Comparison of ENCODE assay signal across 8 cellular contexts in genomic region chr16:50806099-50807062, GRCh38.
DNase-seq lines count a peak whose midpoint lies in the region; ATAC-seq and TF ChIP-seq lines count a peak whose summit lies in the region.

No MANE protein-coding gene starts in this region.

- H3K36me3 Mint-ChIP-seq in T-helper 2 cell treated with Interferon-gamma antibody and Interleukin-4, amounts not matched to agents 5 μg/mL and 100 μg/mL, for 36 hours (ENCODE audit: low read depth): no peaks in the 10 kb centered on the region

- DNase-seq in NCI-H1694 (lab: John Stamatoyannopoulos, UW) (peak; percentile 77), astrocyte of the cerebellum (ENCODE audit: low read depth) (peak; percentile 88), hepatocyte (ENCODE audit: low spot score) (peak; percentile 92), renal cortical epithelial cell (ENCODE audit: low read depth) (peak; percentile 83), mesenteric fat pad (ENCODE audit: low spot score) (no peak)
- peak; percentile 79 for DNase-seq in T-helper 2 cell treated with Interferon-gamma antibody and Interleukin-4, amounts not matched to agents 5 μg/mL and 100 μg/mL, for 36 hours (ENCODE audit: low spot score)

- in situ Hi-C loops in astrocyte of the cerebellum (cut with HindIII; ENCODE audit: low sequenced_read_pairs): no loop called here

- peaks cover 13% of the 10 kb centered on the region for H3K4me1 Mint-ChIP-seq in T-helper 2 cell treated with Interferon-gamma antibody and Interleukin-4, amounts not matched to agents 5 μg/mL and 100 μg/mL, for 36 hours (ENCODE audit: low read depth)

- peak overlapping the region; percentile 85 for H3K4me2 ChIP-seq in hepatocyte

- no peaks in the 10 kb centered on the region for H3K36me3 ChIP-seq in hepatocyte (replicated peaks; ENCODE audit: insufficient read depth, low read depth)

- H3K27me3 ChIP-seq in hepatocyte: no peaks in the 10 kb centered on the region

- H3K4me3 Mint-ChIP-seq in T-helper 2 cell treated with Interferon-gamma antibody and Interleukin-4, amounts not matched to agents 5 μg/mL and 100 μg/mL, for 36 hours: peak overlapping the region; percentile 79

- peak overlapping the region; percentile 26 for H3K4me3 ChIP-seq in astrocyte of the cerebellum (ENCODE audit: low read depth, low read length)
- peak overlapping the region; percentile 21 for H3K4me3 ChIP-seq in hepatocyte

- H3K9me3 Mint-ChIP-seq in T-helper 2 cell treated with Interferon-gamma antibody and Interleukin-4, amounts not matched to agents 5 μg/mL and 100 μg/mL, for 36 hours: no peaks in the 10 kb centered on the region

- ATAC-seq in GM18498 (IDR thresholded peaks at IDR 0.05; ENCODE audit: unreplicated experiment): peak; percentile 87
- peak; percentile 93 for ATAC-seq in HG02938 (IDR thresholded peaks at IDR 0.05; ENCODE audit: unreplicated experiment)

- H4K20me1 ChIP-seq in hepatocyte (ENCODE audit: insufficient read depth, poor library complexity, severe bottlenecking): no peaks in the 10 kb centered on the region

- no peaks in the 10 kb centered on the region for H3K27me3 Mint-ChIP-seq in T-helper 2 cell treated with Interferon-gamma antibody and Interleukin-4, amounts not matched to agents 5 μg/mL and 100 μg/mL, for 36 hours (ENCODE audit: low read depth)

- H3K79me2 ChIP-seq in hepatocyte: no peaks in the 10 kb centered on the region

- TF ChIP-seq CTCF in astrocyte of the cerebellum (IDR thresholded peaks at IDR 0.05; ENCODE audit: low read depth, low read length, missing control alignments): peak; percentile 82
- TF ChIP-seq CTCF in hepatocyte (IDR thresholded peaks at IDR 0.05; ENCODE audit: poor library complexity): peak; percentile 84

- peak overlapping the region; percentile 79 for H3K27ac Mint-ChIP-seq in T-helper 2 cell treated with Interferon-gamma antibody and Interleukin-4, amounts not matched to agents 5 μg/mL and 100 μg/mL, for 36 hours

- H3K9me3 ChIP-seq in hepatocyte (ENCODE audit: low read depth): no peaks in the 10 kb centered on the region

- 14% methylated on average over 26 of the region's 26 CpGs for WGBS in hepatocyte (ENCODE audit: low lambda C conversion rate, missing lambda C conversion rate)

- peak overlapping the region; percentile 35 for H3K27ac ChIP-seq in hepatocyte

- peak overlapping the region; percentile 55 for H2AFZ ChIP-seq in hepatocyte

- H3K4me1 ChIP-seq in hepatocyte (ENCODE audit: insufficient read depth): peaks cover 4% of the 10 kb centered on the region

- H3K9me2 ChIP-seq in hepatocyte (replicated peaks; ENCODE audit: insufficient read depth): no peaks in the 10 kb centered on the region
